ENCODE assay signal across 8 cellular contexts in genomic region chr11:72584293-72584921, GRCh38.
DNase-seq lines count a peak whose midpoint lies in the region; ATAC-seq and TF ChIP-seq lines count a peak whose summit lies in the region.

No MANE protein-coding gene starts in this region.

- TF ChIP-seq CTCF in brain microvascular endothelial cell (IDR thresholded peaks at IDR 0.05; ENCODE audit: low read depth, low read length, missing control alignments) (no peak), lung (IDR thresholded peaks at IDR 0.05; ENCODE audit: control extremely low read depth, extremely low read depth) (no peak)

- H3K27ac ChIP-seq in brain microvascular endothelial cell (no peak overlapping the region), lung (ENCODE audit: low read depth in 1 of 2, low read length in 1 of 2) (no peak overlapping the region)

- no peaks in the 10 kb centered on the region for H3K4me1 ChIP-seq in lung (ENCODE audit: control insufficient read depth in 2 of 2, insufficient read depth in 2 of 2, low read length in 2 of 2)

- peaks cover 10% of the 10 kb centered on the region for H3K27me3 ChIP-seq in brain microvascular endothelial cell (replicated peaks)
- H3K27me3 ChIP-seq in lung (ENCODE audit: control insufficient read depth, insufficient read depth) = no peaks in the 10 kb centered on the region

- ATAC-seq in lung (ENCODE audit: insufficient read depth, low FRiP score) (peak; percentile 44), HG02870 (IDR thresholded peaks at IDR 0.05; ENCODE audit: unreplicated experiment) (no peak), GM19324 (IDR thresholded peaks at IDR 0.05; ENCODE audit: low FRiP score, unreplicated experiment) (no peak)

- in situ Hi-C loops in brain microvascular endothelial cell (cut with HindIII; ENCODE audit: low pct_ligation_motif_present, low sequenced_read_pairs) = no loop called here

- 10 to 22% methylated on average over 57 to 59 of the region's 59 CpGs for WGBS in lung, 2 donors

- peak; percentile 35 for DNase-seq in T-helper 9 cell
- DNase-seq in brain microvascular endothelial cell = no peak
- peak; percentile 57 for DNase-seq in lung (ENCODE audit: low spot score)
- peak; percentile 27 for DNase-seq in stimulated activated CD8-positive, alpha-beta memory T cell treated with anti-CD3 and anti-CD28 coated beads, Interleukin-7, amount 100 ng/mL, for 24 hours (ENCODE audit: low read depth)
- no peak for DNase-seq in superior temporal gyrus (ENCODE audit: extremely low spot score)
- no peak for DNase-seq in 8988T

- H3K9me3 ChIP-seq in lung (ENCODE audit: control insufficient read depth in 2 of 2, insufficient read depth in 1 of 2, low read length in 1 of 2) = no peaks in the 10 kb centered on the region

- H3K36me3 ChIP-seq in brain microvascular endothelial cell (replicated peaks) = no peaks in the 10 kb centered on the region
- H3K36me3 ChIP-seq in lung (ENCODE audit: control insufficient read depth in 2 of 2, insufficient read depth in 2 of 2, low read length in 2 of 2) = no peaks in the 10 kb centered on the region

- H3K4me3 ChIP-seq in brain microvascular endothelial cell (ENCODE audit: low read depth, low read length) (peak overlapping the region; percentile 9), lung (no peak overlapping the region)

Comparison
In these comparisons a context has a peak if more than half of its experiments do, and no peak if none do; other contexts are left out.
1. DNase-seq: peak in T-helper 9 cell (single experiment), lung (single experiment) and stimulated activated CD8-positive, alpha-beta memory T cell treated with anti-CD3 and anti-CD28 coated beads, Interleukin-7, amount 100 ng/mL, for 24 hours (single experiment); none in brain microvascular endothelial cell (single experiment), superior temporal gyrus (single experiment) and 8988T (single experiment).